In genomic region chr5:37582202-37582601, GRCh38 we compare ENCODE assay signal across 1 cellular context.
TF ChIP-seq lines count a peak whose summit lies in the region.

No MANE protein-coding gene starts in this region.

TF ChIP-seq in K562, 482 proteins besides CTCF, POLR2A, EP300 and RAD21 (continued from another document):
- TF ChIP-seq C11orf30 (IDR thresholded peaks at IDR 0.05; ENCODE audit: low read depth) (peak; percentile 49; the same call in 1 of the 2 replicates), PTBP1 (IDR thresholded peaks at IDR 0.05; ENCODE audit: low read depth, low read length) (no peak), POU5F1 (IDR thresholded peaks at IDR 0.05; ENCODE audit: borderline replicate concordance, low read depth, low read length, partially characterized antibody) (no peak), GATAD2A (IDR thresholded peaks at IDR 0.05) (no peak), CREM (IDR thresholded peaks at IDR 0.05; ENCODE audit: low read depth) (no peak), MXD1 (CRISPR knock-in tag; IDR thresholded peaks at IDR 0.05; ENCODE audit: borderline replicate concordance, poor library complexity, severe bottlenecking) (no peak), CTCFL (IDR thresholded peaks at IDR 0.05; ENCODE audit: borderline replicate concordance, insufficient read depth, low read depth, low read length, poor library complexity, severe bottlenecking) (no peak), MGA (IDR thresholded peaks at IDR 0.05) (no peak), ZNF780A (CRISPR knock-in tag; IDR thresholded peaks at IDR 0.05) (no peak), ZNF316 (IDR thresholded peaks at IDR 0.05) (peak; percentile 51; the same call in 1 of the 2 replicates), GABPA (tag; conservative IDR thresholded peaks at IDR 0.05; ENCODE audit: low read depth) (no peak), CBFA2T3 (IDR thresholded peaks at IDR 0.05) (no peak)
